ENCODE assay signal across 22 cellular contexts in the genomic region with DNA sequence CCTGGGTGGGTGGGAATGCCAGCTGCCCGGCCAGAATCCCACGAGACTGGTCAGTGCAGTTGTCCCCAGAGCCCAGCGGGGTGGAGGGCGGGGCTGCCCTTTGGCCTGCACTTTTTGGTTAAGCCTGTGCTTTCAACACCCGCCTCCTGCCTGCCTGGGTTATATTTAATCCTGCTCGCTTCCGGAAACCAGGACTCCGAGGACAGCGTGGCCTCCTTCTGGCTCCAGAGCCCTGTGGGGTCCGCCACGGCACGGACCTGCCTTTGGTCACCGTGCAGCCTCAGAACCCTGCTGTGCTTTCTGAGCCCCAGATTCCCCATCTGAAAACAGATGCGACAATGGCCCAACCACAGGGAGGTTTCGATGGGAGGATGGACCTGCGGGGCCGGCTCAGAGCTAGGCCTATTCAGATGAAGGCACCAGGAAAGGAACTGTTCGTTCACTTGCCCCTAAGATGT. TPM values are rescaled to one million over a fixed set of nuclear protein-coding genes. Genes with fewer than 3 reads are reported as not detected.
DNase-seq lines count a peak whose midpoint lies in the region; FAIRE-seq and TF ChIP-seq lines count a peak whose summit lies in the region.
"Had no signal": no experiment of that assay in that cellular context is flagged by ENCODE, and none has a peak within 500 bp of the region (broad histone marks: within the 10 kb centered on the region; RNA-seq: fewer than 3 reads in every experiment).

No MANE protein-coding gene starts in this region.

- H3K27ac ChIP-seq in RWPE1 = 0 out of 2 replicates have a peak overlapping the region, but pooled peaks have one; percentile 8
- H3K27ac ChIP-seq in layer of hippocampus (ENCODE audit: low read depth, low read length) = peak overlapping the region; percentile 52
- peak overlapping the region in 1 of 2 donors; percentile 26 for H3K27ac ChIP-seq in small intestine (ENCODE audit: low read depth in 1 of 2, low read length in 1 of 2)
- H3K27ac ChIP-seq in ovary = no peak overlapping the region
- H3K27ac ChIP-seq: BLaER1, suprapubic skin had no signal

- no peaks in the 10 kb centered on the region for H3K36me3 ChIP-seq in small intestine (ENCODE audit: control insufficient read depth in 2 of 2, insufficient read depth in 2 of 2, low read length in 2 of 2)
- no peaks in the 10 kb centered on the region for H3K36me3 ChIP-seq in ovary
- H3K36me3 ChIP-seq: BLaER1, breast epithelium, suprapubic skin had no signal

- POLR2A ChIA-PET in RWPE1 (lab: Yijun Ruan, JAX; ENCODE audit: low non-redundant PET) = no interaction called here
- POLR2A ChIA-PET in activated CD4-positive, alpha-beta T cell treated with anti-CD3 and anti-CD28 coated beads, Interleukin-2, amount 10 ng/mL, durations not matched to agents 7 days and 5 days (lab: Charles Lee) = no interaction called here

- H3K27me3 ChIP-seq in layer of hippocampus (ENCODE audit: control insufficient read depth, insufficient read depth, low read length) (no peaks in the 10 kb centered on the region), small intestine (ENCODE audit: control insufficient read depth in 2 of 2, insufficient read depth in 2 of 2, low read length in 2 of 2) (no peaks in the 10 kb centered on the region), ovary (no peaks in the 10 kb centered on the region)
- H3K27me3 ChIP-seq: BLaER1, breast epithelium, suprapubic skin had no signal

- H3K36me3 Mint-ChIP-seq in activated CD4-positive, alpha-beta T cell treated with anti-CD3 and anti-CD28 coated beads, Interleukin-2, amount 10 ng/mL, durations not matched to agents 7 days and 5 days (ENCODE audit: low read depth) = no peaks in the 10 kb centered on the region
- H3K36me3 Mint-ChIP-seq: activated naive CD8-positive, alpha-beta T cell had no signal

- 41 to 71% (median 53%) methylated on average over 18 of the region's 18 CpGs for WGBS in small intestine, 3 donors
- WGBS in ovary, 3 donors = 84 to 88% (median 85%) methylated on average over 18 of the region's 18 CpGs

- no peak for TF ChIP-seq CTCF in RWPE1 (conservative IDR thresholded peaks at IDR 0.05; ENCODE audit: low read depth)
- no peak for TF ChIP-seq CTCF in ovary (IDR thresholded peaks at IDR 0.05)

- no peaks in the 10 kb centered on the region for H3K9me3 ChIP-seq in small intestine (ENCODE audit: control insufficient read depth, low read depth)
- H3K9me3 ChIP-seq in ovary = no peaks in the 10 kb centered on the region
- H3K9me3 ChIP-seq: BLaER1, breast epithelium, suprapubic skin had no signal

- CTCF ChIA-PET in RWPE1 (lab: Yijun Ruan, JAX) = no interaction called here
- CTCF ChIA-PET in activated CD4-positive, alpha-beta T cell treated with anti-CD3 and anti-CD28 coated beads, Interleukin-2, amount 10 ng/mL, durations not matched to agents 7 days and 5 days (lab: Charles Lee) = no interaction called here

- H3K9me3 Mint-ChIP-seq in activated CD4-positive, alpha-beta T cell treated with anti-CD3 and anti-CD28 coated beads, Interleukin-2, amount 10 ng/mL, durations not matched to agents 7 days and 5 days = no peaks in the 10 kb centered on the region
- H3K9me3 Mint-ChIP-seq: activated CD4-positive, alpha-beta T cell treated with anti-CD3 and anti-CD28 coated beads, Interleukin-2, amount 10 ng/mL, durations not matched to agents 24 days and 14 days; nephron had no signal

- peaks cover 3 to 4% of the 10 kb centered on the region in 2 donors for H3K4me1 ChIP-seq in small intestine (ENCODE audit: control insufficient read depth in 2 of 2, insufficient read depth in 1 of 2, low read depth in 1 of 2, low read length in 1 of 2)
- H3K4me1 ChIP-seq in ovary (ENCODE audit: insufficient read depth) = peaks cover 2% of the 10 kb centered on the region

- no peak overlapping the region for H3K27ac Mint-ChIP-seq in activated CD4-positive, alpha-beta T cell treated with anti-CD3 and anti-CD28 coated beads, Interleukin-2, amount 10 ng/mL, durations not matched to agents 7 days and 5 days
- H3K27ac Mint-ChIP-seq: activated CD4-positive, alpha-beta T cell treated with anti-CD3 and anti-CD28 coated beads, Interleukin-2, amount 10 ng/mL, durations not matched to agents 24 days and 14 days; activated naive CD8-positive, alpha-beta T cell; nephron had no signal

- intact Hi-C loops in ovary (cut with DNase I) = no loop called here

- DNase-seq in SKM-1 treated with dmso at 0.1 percent for 144 hours (lab: John Stamatoyannopoulos, UW; ENCODE audit: unreplicated experiment) = peak; percentile 31
- DNase-seq in SKM-1 (lab: John Stamatoyannopoulos, UW; ENCODE audit: unreplicated experiment) = no peak
- no peak for DNase-seq in RWPE1 (ENCODE audit: low spot score)
- DNase-seq in small intestine = peak; percentile 67
- DNase-seq in ovary = no peak
- DNase-seq in dermis blood vessel endothelial cell = no peak
- DNase-seq in activated CD4-positive, alpha-beta T cell treated with anti-CD3 and anti-CD28 coated beads, Interleukin-2, amount 10 ng/mL, durations not matched to agents 7 days and 5 days = no peak
- DNase-seq: activated CD4-positive, alpha-beta T cell treated with anti-CD3 and anti-CD28 coated beads, Interleukin-2, amount 10 ng/mL, durations not matched to agents 24 days and 14 days; activated T-cell treated with anti-CD3 and anti-CD28 coated beads for 4 hours; DND-41; NCI-H1092; NCI-H774; SHP77 treated with DMSO at 0.1 percent for 48 hours; stimulated activated CD4-positive, alpha-beta T cell treated with anti-CD3 and anti-CD28 coated beads, Interleukin-2, amount 100 ng/mL, for 24 hours had no signal

- H3K27me3 Mint-ChIP-seq in activated CD4-positive, alpha-beta T cell treated with anti-CD3 and anti-CD28 coated beads, Interleukin-2, amount 10 ng/mL, durations not matched to agents 7 days and 5 days = no peaks in the 10 kb centered on the region
- H3K27me3 Mint-ChIP-seq: activated CD4-positive, alpha-beta T cell treated with anti-CD3 and anti-CD28 coated beads, Interleukin-2, amount 10 ng/mL, durations not matched to agents 24 days and 14 days; activated naive CD8-positive, alpha-beta T cell had no signal

- no peak for FAIRE-seq in small intestine (lab: Jason Lieb, UNC)

- no peak overlapping the region for H3K4me3 ChIP-seq in small intestine (ENCODE audit: low read depth in 1 of 2, low read length in 2 of 2)
- no peak overlapping the region for H3K4me3 ChIP-seq in ovary
- H3K4me3 ChIP-seq: BLaER1, breast epithelium, suprapubic skin had no signal

- H3K4me1 Mint-ChIP-seq in activated CD4-positive, alpha-beta T cell treated with anti-CD3 and anti-CD28 coated beads, Interleukin-2, amount 10 ng/mL, durations not matched to agents 7 days and 5 days = peaks cover 11% of the 10 kb centered on the region

- TF ChIP-seq EP300 in ovary (IDR thresholded peaks at IDR 0.05) = no peak

- no peak for TF ChIP-seq POLR2A in ovary (IDR thresholded peaks at IDR 0.05)

- H3K4me3 Mint-ChIP-seq in activated CD4-positive, alpha-beta T cell treated with anti-CD3 and anti-CD28 coated beads, Interleukin-2, amount 10 ng/mL, durations not matched to agents 7 days and 5 days = no peak overlapping the region
- H3K4me3 Mint-ChIP-seq: activated CD4-positive, alpha-beta T cell treated with anti-CD3 and anti-CD28 coated beads, Interleukin-2, amount 10 ng/mL, durations not matched to agents 24 days and 14 days; activated naive CD8-positive, alpha-beta T cell; nephron had no signal

RNA-seq across cellular contexts. Expression of a gene that starts 29.4 kb away (rescaled TPM):
- polyA plus RNA-seq in small intestine (10 to 100 TPM in 1 of 3 donors, 1 to 10 TPM in 2; 6.7 to 10.5 (median 6.8) TPM), ovary (10 to 100 TPM in 1 of 2 donors, 1 to 10 TPM in 1; 8.7 to 16.0 TPM)
- total RNA-seq in ovary (10 to 100 TPM; 30.4 to 41.4 (median 39.1) TPM), dermis blood vessel endothelial cell (16.7 and 20.1 TPM in 2 replicates)
- total RNA-seq in activated CD4-positive, alpha-beta T cell treated with anti-CD3 and anti-CD28 coated beads, Interleukin-2, amount 10 ng/mL, durations not matched to agents 7 days and 5 days = 10 to 100 TPM; 16.5 to 17.3 TPM

RNA-seq across cellular contexts. Expression of a gene that starts 37.2 kb away (rescaled TPM):
- 10 to 100 TPM; 13.1 to 19.5 (median 17.2) TPM for polyA plus RNA-seq in small intestine
- total RNA-seq in ovary = 10 to 100 TPM; 15.4 to 26.9 (median 18.9) TPM
- polyA plus RNA-seq in ovary = 10 to 100 TPM in 1 of 2 donors, 1 to 10 TPM in 1; 8.8 to 15.4 TPM
- 13.7 and 17.0 TPM in 2 replicates for total RNA-seq in dermis blood vessel endothelial cell
- total RNA-seq in activated CD4-positive, alpha-beta T cell treated with anti-CD3 and anti-CD28 coated beads, Interleukin-2, amount 10 ng/mL, durations not matched to agents 7 days and 5 days = 10 to 100 TPM; 16.6 to 17.6 TPM

RNA-seq across cellular contexts. Expression of a gene that starts 43.5 kb away (rescaled TPM):
- polyA plus RNA-seq in small intestine (10 to 100 TPM; 36.0 to 48.0 (median 42.4) TPM), ovary (10 to 100 TPM; 65.1 to 80.6 TPM)
- total RNA-seq in ovary (10 to 100 TPM; 59.3 to 73.6 (median 65.3) TPM), dermis blood vessel endothelial cell (62.2 and 68.9 TPM in 2 replicates)
- 10 to 100 TPM; 74.5 to 74.9 TPM for total RNA-seq in activated CD4-positive, alpha-beta T cell treated with anti-CD3 and anti-CD28 coated beads, Interleukin-2, amount 10 ng/mL, durations not matched to agents 7 days and 5 days

RNA-seq across cellular contexts. Expression of a gene that starts 59.5 kb away (rescaled TPM):
- polyA plus RNA-seq in small intestine (10 to 100 TPM; 33.9 to 63.5 (median 48.1) TPM), ovary (under 1 TPM in 1 of 2 donors, not detected in 1; 0.97 TPM)
- total RNA-seq in ovary (1 to 10 TPM in 1 of 7 donors, under 1 TPM in 4, not detected in 2; 0.37 to 2.1 (median 0.81) TPM), dermis blood vessel endothelial cell (not detected in 2 replicates)
- 1 to 10 TPM; 5.3 to 7.2 TPM for total RNA-seq in activated CD4-positive, alpha-beta T cell treated with anti-CD3 and anti-CD28 coated beads, Interleukin-2, amount 10 ng/mL, durations not matched to agents 7 days and 5 days
- total RNA-seq: fibroblast of villous mesenchyme, renal cortical epithelial cell had no signal

Comparison
In these comparisons a context has a peak if more than half of its experiments do, and no peak if none do; other contexts are left out.
1. DNase-seq: peak in SKM-1 treated with dmso at 0.1 percent for 144 hours (single experiment) and small intestine (single experiment); none in SKM-1 (single experiment), RWPE1 (single experiment), ovary (0 of 5), dermis blood vessel endothelial cell (single experiment) and activated CD4-positive, alpha-beta T cell treated with anti-CD3 and anti-CD28 coated beads, Interleukin-2, amount 10 ng/mL, durations not matched to agents 7 days and 5 days (single experiment).
2. H3K27ac ChIP-seq: peak in RWPE1 (single experiment) and layer of hippocampus (single experiment); none in ovary (0 of 2).